12 cellular contexts compared by ENCODE assay signal in genomic region chr22:43776081-43776670, GRCh38. TPM values are rescaled to one million over a fixed set of nuclear protein-coding genes. Genes with fewer than 3 reads are reported as not detected.
"Had no signal": no experiment of that assay in that cellular context is flagged by ENCODE, and none has a peak within 500 bp of the region (broad histone marks: within the 10 kb centered on the region; RNA-seq: fewer than 3 reads in every experiment).

No MANE protein-coding gene starts in this region.

- H3K4me1 ChIP-seq: body of pancreas, gastrocnemius medialis, heart left ventricle, lower lobe of right lung, pancreas, tibial artery had no signal

- H3K4me3 ChIP-seq: body of pancreas, gastrocnemius medialis, heart left ventricle, lower lobe of right lung, pancreas, tibial artery had no signal

- H3K27me3 ChIP-seq: body of pancreas, gastrocnemius medialis, heart left ventricle, pancreas, tibial artery had no signal

- ATAC-seq: body of pancreas, gastrocnemius medialis, heart left ventricle, left cardiac atrium, lower lobe of right lung, pancreas had no signal

- H3K9me3 ChIP-seq: body of pancreas, gastrocnemius medialis, heart left ventricle, lower lobe of right lung, pancreas, tibial artery had no signal

- H3K36me3 ChIP-seq: gastrocnemius medialis, lower lobe of right lung, pancreas had no signal

- DNase-seq: activated naive CD8-positive, alpha-beta T cell treated with anti-CD3 and anti-CD28 coated beads for 36 hours; body of pancreas; cerebellar nuclear complex; effector CD8-positive, alpha-beta T cell; gastrocnemius medialis; heart left ventricle; left cardiac atrium; lower lobe of right lung; pancreas; stimulated activated CD4-positive, alpha-beta T cell treated with anti-CD3 and anti-CD28 coated beads, Interleukin-1b, Interleukin-23, amount 100 ng/mL, for 48 hours; tibial artery had no signal

- H3K27ac ChIP-seq: body of pancreas, gastrocnemius medialis, heart left ventricle, lower lobe of right lung, pancreas, tibial artery had no signal

RNA-seq across cellular contexts. Expression of gene EFCAB6, which starts 35.9 kb away (rescaled TPM):
- total RNA-seq: activated T-helper 1 cell treated with anti-CD3 and anti-CD28 coated beads, Interleukin-12 subunit alpha, Interleukin-12 subunit beta, Interleukin-2, Interleukin-4 antibody, amounts not matched to agents 30 ng/mL and 10 ng/mL and 1 ng/mL, durations not matched to agents 14 hours and 24 hours and 36 hours had no signal
